Comparison of ENCODE assay signal across 18 cellular contexts in the genomic region with DNA sequence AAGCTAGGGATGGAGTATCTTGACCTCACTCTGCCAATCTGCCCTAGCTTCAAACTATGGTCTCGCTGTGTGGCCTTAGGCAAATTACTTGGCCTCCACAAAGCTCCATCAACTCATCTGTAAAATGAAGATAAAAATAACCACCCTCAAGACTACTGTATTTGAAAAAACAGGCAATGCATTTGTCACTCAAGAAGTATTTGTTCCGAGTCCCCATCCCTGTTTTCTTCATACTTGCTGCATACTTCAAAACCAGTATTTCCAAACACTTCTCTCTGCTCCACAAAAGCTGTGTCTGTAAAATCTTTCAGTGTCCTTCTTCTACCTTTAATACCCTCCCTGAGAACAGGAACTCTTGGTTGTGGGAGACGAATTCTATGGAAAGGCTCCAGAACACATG. TPM values are rescaled to one million over a fixed set of nuclear protein-coding genes. Genes with fewer than 3 reads are reported as not detected.
DNase-seq lines count a peak whose midpoint lies in the region; ATAC-seq, FAIRE-seq and TF ChIP-seq lines count a peak whose summit lies in the region.
"Had no signal": no experiment of that assay in that cellular context is flagged by ENCODE, and none has a peak within 500 bp of the region (broad histone marks: within the 10 kb centered on the region; RNA-seq: fewer than 3 reads in every experiment).

No MANE protein-coding gene starts in this region.

- no peak overlapping the region for H3K27ac Mint-ChIP-seq in activated naive CD8-positive, alpha-beta T cell treated with anti-CD3 and anti-CD28 coated beads, Interleukin-2, amount 50 U/mL, for 24 hours

- ATAC-seq in GM18498 (IDR thresholded peaks at IDR 0.05; ENCODE audit: unreplicated experiment) (peak; percentile 15), GM21367 (IDR thresholded peaks at IDR 0.05; ENCODE audit: unreplicated experiment) (peak; percentile 14), HG03159 (IDR thresholded peaks at IDR 0.05; ENCODE audit: unreplicated experiment) (peak; percentile 3)
- no peak for ATAC-seq in activated naive CD8-positive, alpha-beta T cell treated with anti-CD3 and anti-CD28 coated beads, Interleukin-2, amount 50 U/mL, for 24 hours

- no peak overlapping the region for H2AFZ ChIP-seq in smooth muscle cell (ENCODE audit: low read depth)

- TF ChIP-seq CTCF in kidney (IDR thresholded peaks at IDR 0.05; ENCODE audit: borderline replicate concordance, extremely low read depth, insufficient read depth): no peak
- TF ChIP-seq CTCF in smooth muscle cell (IDR thresholded peaks at IDR 0.05; ENCODE audit: borderline replicate concordance, insufficient read depth, poor library complexity, severe bottlenecking): no peak

- peak; percentile 32 for DNase-seq in fibroblast of gingiva (ENCODE audit: low read depth)
- no peak for DNase-seq in NCI-H446 (lab: John Stamatoyannopoulos, UW)
- no peak for DNase-seq in kidney
- no peak for DNase-seq in smooth muscle cell (lab: John Stamatoyannopoulos, UW; ENCODE audit: unreplicated experiment)
- DNase-seq in activated naive CD8-positive, alpha-beta T cell treated with anti-CD3 and anti-CD28 coated beads, Interleukin-2, amount 50 U/mL, for 24 hours: no peak
- DNase-seq: activated T-cell treated with anti-CD3 and anti-CD28 coated beads for 4 hours; CD4-positive, CD25-positive, alpha-beta regulatory T cell; immature natural killer cell; NCI-H446 treated with DMSO at 0.1 percent for 48 hours; Right ventricle myocardium superior had no signal

- H3F3A ChIP-seq in smooth muscle cell (ENCODE audit: low read depth): no peaks in the 10 kb centered on the region

- no peaks in the 10 kb centered on the region for H3K9me3 Mint-ChIP-seq in activated naive CD8-positive, alpha-beta T cell treated with anti-CD3 and anti-CD28 coated beads, Interleukin-2, amount 50 U/mL, for 24 hours
- H3K9me3 Mint-ChIP-seq: CD4-positive, CD25-positive, alpha-beta regulatory T cell; immature natural killer cell had no signal

- no peak overlapping the region for H3K4me3 Mint-ChIP-seq in activated naive CD8-positive, alpha-beta T cell treated with anti-CD3 and anti-CD28 coated beads, Interleukin-2, amount 50 U/mL, for 24 hours
- H3K4me3 Mint-ChIP-seq: immature natural killer cell had no signal

- no peak for FAIRE-seq in kidney (lab: Jason Lieb, UNC)

- no peaks in the 10 kb centered on the region for H3K36me3 Mint-ChIP-seq in activated naive CD8-positive, alpha-beta T cell treated with anti-CD3 and anti-CD28 coated beads, Interleukin-2, amount 50 U/mL, for 24 hours (ENCODE audit: low read depth)
- H3K36me3 Mint-ChIP-seq: CD4-positive, CD25-positive, alpha-beta regulatory T cell; immature natural killer cell had no signal

- H3K9ac ChIP-seq in kidney (ENCODE audit: low read length in 2 of 2) (no peak overlapping the region), smooth muscle cell (ENCODE audit: low read depth) (no peak overlapping the region)

- no peaks in the 10 kb centered on the region for H3K27me3 ChIP-seq in smooth muscle cell (ENCODE audit: low read depth)
- H3K27me3 ChIP-seq: breast epithelium, right atrium auricular region had no signal

- H3K9me3 ChIP-seq in kidney (ENCODE audit: control insufficient read depth in 1 of 2, low read length in 2 of 2) (no peaks in the 10 kb centered on the region), smooth muscle cell (replicated peaks; ENCODE audit: low read depth) (no peaks in the 10 kb centered on the region)
- H3K9me3 ChIP-seq: breast epithelium, right atrium auricular region had no signal

- H3K4me1 Mint-ChIP-seq in activated naive CD8-positive, alpha-beta T cell treated with anti-CD3 and anti-CD28 coated beads, Interleukin-2, amount 50 U/mL, for 24 hours: peaks cover 29% of the 10 kb centered on the region

- intact Hi-C loops in kidney (cut with DNase I): no loop called here

- H3K4me3 ChIP-seq in kidney (ENCODE audit: low read length in 2 of 2) (no peak overlapping the region), smooth muscle cell (no peak overlapping the region)
- H3K4me3 ChIP-seq: breast epithelium, right atrium auricular region had no signal

- H3K36me3 ChIP-seq in kidney (ENCODE audit: control insufficient read depth in 1 of 2, insufficient read depth in 2 of 2, low read length in 2 of 2) (no peaks in the 10 kb centered on the region), smooth muscle cell (ENCODE audit: low read depth) (no peaks in the 10 kb centered on the region)
- H3K36me3 ChIP-seq: breast epithelium, right atrium auricular region had no signal

- WGBS in smooth muscle cell (ENCODE audit: low lambda C conversion rate): 78% methylated on average over 3 of the region's 3 CpGs

- no peaks in the 10 kb centered on the region for H3K27me3 Mint-ChIP-seq in activated naive CD8-positive, alpha-beta T cell treated with anti-CD3 and anti-CD28 coated beads, Interleukin-2, amount 50 U/mL, for 24 hours
- H3K27me3 Mint-ChIP-seq: CD4-positive, CD25-positive, alpha-beta regulatory T cell had no signal

- H3K4me1 ChIP-seq in kidney (ENCODE audit: control insufficient read depth in 1 of 2, insufficient read depth in 1 of 2, low read depth in 1 of 2, low read length in 2 of 2): peaks cover 7 to 11% of the 10 kb centered on the region in 2 donors
- H3K4me1 ChIP-seq in smooth muscle cell (ENCODE audit: low read depth): peaks cover 5% of the 10 kb centered on the region
- H3K4me1 ChIP-seq: breast epithelium had no signal

- H3K27ac ChIP-seq in kidney (ENCODE audit: low read depth in 2 of 2, low read length in 2 of 2) (no peak overlapping the region), smooth muscle cell (ENCODE audit: low read depth) (no peak overlapping the region)
- H3K27ac ChIP-seq: breast epithelium, epithelial cell of prostate, HL-60, right atrium auricular region, VCaP had no signal

- H3K4me2 ChIP-seq in smooth muscle cell: no peak overlapping the region

- no peaks in the 10 kb centered on the region for H3K79me2 ChIP-seq in smooth muscle cell (ENCODE audit: low read depth)

- H4K20me1 ChIP-seq in smooth muscle cell (ENCODE audit: low read depth): no peaks in the 10 kb centered on the region

RNA-seq across cellular contexts. Expression of gene GTF2A1, which starts 47.9 kb away (rescaled TPM):
- 27.0 TPM for total RNA-seq in kidney
- polyA plus RNA-seq in kidney (ENCODE audit: insufficient read depth, low read depth, low replicate concordance): 4.7 TPM
- 39.4 and 40.7 TPM in 2 replicates for total RNA-seq in smooth muscle cell
- polyA plus RNA-seq in smooth muscle cell: 4.0 and 4.7 TPM in 2 replicates
